ENCODE assay signal across 8 cellular contexts in genomic region chr2:94986392-94986963, GRCh38. TPM values are rescaled to one million over a fixed set of nuclear protein-coding genes. Genes with fewer than 3 reads are reported as not detected.
A peak's percentile ranks its signal among the peaks of the same experiment; 100 is the strongest.
DNase-seq lines count a peak whose midpoint lies in the region; ATAC-seq and TF ChIP-seq lines count a peak whose summit lies in the region.

No MANE protein-coding gene starts in this region.

- CTCF ChIA-PET in activated CD4-positive, alpha-beta T cell treated with anti-CD3 and anti-CD28 coated beads for 36 hours (lab: Charles Lee): interaction anchor here (0.6 to 2.5 kb wide), 23 partner anchors 8 to 590 kb away, joined by 3 to 10 read pairs (median 4); partner anchors contain the start of gene MRPS5

- H3K4me1 Mint-ChIP-seq in activated CD4-positive, alpha-beta T cell treated with anti-CD3 and anti-CD28 coated beads for 36 hours: no peaks in the 10 kb centered on the region
- peaks cover 13% of the 10 kb centered on the region for H3K4me1 Mint-ChIP-seq in nephron progenitor cell

- peak; percentile 84 for ATAC-seq in HG02623 (IDR thresholded peaks at IDR 0.05; ENCODE audit: unreplicated experiment)
- peak; percentile 55 for ATAC-seq in activated CD4-positive, alpha-beta T cell treated with anti-CD3 and anti-CD28 coated beads for 36 hours
- ATAC-seq in activated CD4-positive, CD25-positive, alpha-beta regulatory T cell treated with anti-CD3 and anti-CD28 coated beads, Interleukin-2, amount 50 U/mL, for 24 hours: no peak

- intact Hi-C loops in activated CD4-positive, alpha-beta T cell treated with anti-CD3 and anti-CD28 coated beads for 36 hours (cut with DNase I, micrococcal nuclease): loop anchor here in 1 of 2 experiments (1.0 kb wide), 2 partner anchors 94 to 129 kb away; no protein-coding TSS in a partner anchor

- H3K27me3 ChIP-seq in GM06990 (replicated peaks; ENCODE audit: control insufficient read depth, insufficient read depth, low read length): no peaks in the 10 kb centered on the region; the same call in 1 of the 2 replicates

- no peaks in the 10 kb centered on the region for H3K36me3 Mint-ChIP-seq in activated CD4-positive, alpha-beta T cell treated with anti-CD3 and anti-CD28 coated beads for 36 hours (ENCODE audit: low read depth)
- no peaks in the 10 kb centered on the region for H3K36me3 Mint-ChIP-seq in nephron progenitor cell (ENCODE audit: low read depth)

- POLR2A ChIA-PET in activated CD4-positive, alpha-beta T cell treated with anti-CD3 and anti-CD28 coated beads for 36 hours (lab: Charles Lee): interaction anchor here (0.5 kb wide), 1 partner anchor 141 kb away, joined by 3 read pairs; no protein-coding TSS in a partner anchor

- peak; percentile 75 for DNase-seq in A172 (ENCODE audit: low spot score)
- DNase-seq in GM06990 (ENCODE audit: extremely low read depth, insufficient read length): no peak
- DNase-seq in NCI-H187 (lab: John Stamatoyannopoulos, UW): peak; percentile 15 to 34
- DNase-seq in activated CD4-positive, alpha-beta T cell treated with anti-CD3 and anti-CD28 coated beads for 36 hours: peak; percentile 70
- DNase-seq in fibroblast of gingiva (ENCODE audit: low read depth): peak; percentile 56
- DNase-seq in nephron progenitor cell: peak; percentile 72

- H3K9me3 Mint-ChIP-seq in activated CD4-positive, alpha-beta T cell treated with anti-CD3 and anti-CD28 coated beads for 36 hours (ENCODE audit: low read depth): no peaks in the 10 kb centered on the region
- H3K9me3 Mint-ChIP-seq in nephron progenitor cell: peaks cover 19% of the 10 kb centered on the region

- no peak overlapping the region for H3K4me3 ChIP-seq in GM06990 (replicated peaks; ENCODE audit: low read depth, low read length)

- H3K27ac Mint-ChIP-seq in activated CD4-positive, alpha-beta T cell treated with anti-CD3 and anti-CD28 coated beads for 36 hours: no peak overlapping the region
- no peak overlapping the region for H3K27ac Mint-ChIP-seq in nephron progenitor cell

- H3K36me3 ChIP-seq in GM06990 (ENCODE audit: control insufficient read depth, insufficient read depth, low read length): no peaks in the 10 kb centered on the region

- H3K27me3 Mint-ChIP-seq in activated CD4-positive, alpha-beta T cell treated with anti-CD3 and anti-CD28 coated beads for 36 hours: peaks cover 3% of the 10 kb centered on the region
- peaks cover 5% of the 10 kb centered on the region for H3K27me3 Mint-ChIP-seq in nephron progenitor cell (ENCODE audit: low read depth, poor library complexity)

- TF ChIP-seq CTCF in GM06990 (IDR thresholded peaks at IDR 0.05; ENCODE audit: insufficient read depth, low read length, poor library complexity, severe bottlenecking) (peak; percentile 88), nephron progenitor cell (IDR thresholded peaks at IDR 0.05) (peak; percentile 67)

- no peak overlapping the region for H3K4me3 Mint-ChIP-seq in activated CD4-positive, alpha-beta T cell treated with anti-CD3 and anti-CD28 coated beads for 36 hours
- H3K4me3 Mint-ChIP-seq in nephron progenitor cell: no peak overlapping the region

RNA-seq across cellular contexts. Expression of gene MAL, which starts 39.0 kb away (rescaled TPM):
- not detected in 2 replicates for total RNA-seq in A172 (2014; rRNA removed; shearing (Covaris generic))
- 10 to 100 TPM; 35.4 to 43.3 TPM for total RNA-seq in activated CD4-positive, alpha-beta T cell treated with anti-CD3 and anti-CD28 coated beads for 36 hours

Comparison
In these comparisons a context has a peak if more than half of its experiments do, and no peak if none do; other contexts are left out.
1. ATAC-seq: peak in HG02623 (single experiment) and activated CD4-positive, alpha-beta T cell treated with anti-CD3 and anti-CD28 coated beads for 36 hours (single experiment); none in activated CD4-positive, CD25-positive, alpha-beta regulatory T cell treated with anti-CD3 and anti-CD28 coated beads, Interleukin-2, amount 50 U/mL, for 24 hours (0 of 2).
2. RNA of gene MAL, which starts 39.0 kb away (total RNA-seq): 35.4 to 43.3 TPM in activated CD4-positive, alpha-beta T cell treated with anti-CD3 and anti-CD28 coated beads for 36 hours; not detected in A172; every median in the first group is over 10 times any median in the second.